In genomic region chr16:67164599-67165061, GRCh38 we compare ENCODE assay signal across 1 cellular context.
A peak's percentile ranks its signal among the peaks of the same experiment; 100 is the strongest.
TF ChIP-seq lines count a peak whose summit lies in the region.

Gene HSF4, plus strand, starts transcription at chr16:67164745. Its CDS starts 67 bp downstream, at chr16:67164812.

TF ChIP-seq in K562, 482 proteins besides CTCF, POLR2A, EP300 and RAD21 (continued from another document):
- TF ChIP-seq, protein P1, sequence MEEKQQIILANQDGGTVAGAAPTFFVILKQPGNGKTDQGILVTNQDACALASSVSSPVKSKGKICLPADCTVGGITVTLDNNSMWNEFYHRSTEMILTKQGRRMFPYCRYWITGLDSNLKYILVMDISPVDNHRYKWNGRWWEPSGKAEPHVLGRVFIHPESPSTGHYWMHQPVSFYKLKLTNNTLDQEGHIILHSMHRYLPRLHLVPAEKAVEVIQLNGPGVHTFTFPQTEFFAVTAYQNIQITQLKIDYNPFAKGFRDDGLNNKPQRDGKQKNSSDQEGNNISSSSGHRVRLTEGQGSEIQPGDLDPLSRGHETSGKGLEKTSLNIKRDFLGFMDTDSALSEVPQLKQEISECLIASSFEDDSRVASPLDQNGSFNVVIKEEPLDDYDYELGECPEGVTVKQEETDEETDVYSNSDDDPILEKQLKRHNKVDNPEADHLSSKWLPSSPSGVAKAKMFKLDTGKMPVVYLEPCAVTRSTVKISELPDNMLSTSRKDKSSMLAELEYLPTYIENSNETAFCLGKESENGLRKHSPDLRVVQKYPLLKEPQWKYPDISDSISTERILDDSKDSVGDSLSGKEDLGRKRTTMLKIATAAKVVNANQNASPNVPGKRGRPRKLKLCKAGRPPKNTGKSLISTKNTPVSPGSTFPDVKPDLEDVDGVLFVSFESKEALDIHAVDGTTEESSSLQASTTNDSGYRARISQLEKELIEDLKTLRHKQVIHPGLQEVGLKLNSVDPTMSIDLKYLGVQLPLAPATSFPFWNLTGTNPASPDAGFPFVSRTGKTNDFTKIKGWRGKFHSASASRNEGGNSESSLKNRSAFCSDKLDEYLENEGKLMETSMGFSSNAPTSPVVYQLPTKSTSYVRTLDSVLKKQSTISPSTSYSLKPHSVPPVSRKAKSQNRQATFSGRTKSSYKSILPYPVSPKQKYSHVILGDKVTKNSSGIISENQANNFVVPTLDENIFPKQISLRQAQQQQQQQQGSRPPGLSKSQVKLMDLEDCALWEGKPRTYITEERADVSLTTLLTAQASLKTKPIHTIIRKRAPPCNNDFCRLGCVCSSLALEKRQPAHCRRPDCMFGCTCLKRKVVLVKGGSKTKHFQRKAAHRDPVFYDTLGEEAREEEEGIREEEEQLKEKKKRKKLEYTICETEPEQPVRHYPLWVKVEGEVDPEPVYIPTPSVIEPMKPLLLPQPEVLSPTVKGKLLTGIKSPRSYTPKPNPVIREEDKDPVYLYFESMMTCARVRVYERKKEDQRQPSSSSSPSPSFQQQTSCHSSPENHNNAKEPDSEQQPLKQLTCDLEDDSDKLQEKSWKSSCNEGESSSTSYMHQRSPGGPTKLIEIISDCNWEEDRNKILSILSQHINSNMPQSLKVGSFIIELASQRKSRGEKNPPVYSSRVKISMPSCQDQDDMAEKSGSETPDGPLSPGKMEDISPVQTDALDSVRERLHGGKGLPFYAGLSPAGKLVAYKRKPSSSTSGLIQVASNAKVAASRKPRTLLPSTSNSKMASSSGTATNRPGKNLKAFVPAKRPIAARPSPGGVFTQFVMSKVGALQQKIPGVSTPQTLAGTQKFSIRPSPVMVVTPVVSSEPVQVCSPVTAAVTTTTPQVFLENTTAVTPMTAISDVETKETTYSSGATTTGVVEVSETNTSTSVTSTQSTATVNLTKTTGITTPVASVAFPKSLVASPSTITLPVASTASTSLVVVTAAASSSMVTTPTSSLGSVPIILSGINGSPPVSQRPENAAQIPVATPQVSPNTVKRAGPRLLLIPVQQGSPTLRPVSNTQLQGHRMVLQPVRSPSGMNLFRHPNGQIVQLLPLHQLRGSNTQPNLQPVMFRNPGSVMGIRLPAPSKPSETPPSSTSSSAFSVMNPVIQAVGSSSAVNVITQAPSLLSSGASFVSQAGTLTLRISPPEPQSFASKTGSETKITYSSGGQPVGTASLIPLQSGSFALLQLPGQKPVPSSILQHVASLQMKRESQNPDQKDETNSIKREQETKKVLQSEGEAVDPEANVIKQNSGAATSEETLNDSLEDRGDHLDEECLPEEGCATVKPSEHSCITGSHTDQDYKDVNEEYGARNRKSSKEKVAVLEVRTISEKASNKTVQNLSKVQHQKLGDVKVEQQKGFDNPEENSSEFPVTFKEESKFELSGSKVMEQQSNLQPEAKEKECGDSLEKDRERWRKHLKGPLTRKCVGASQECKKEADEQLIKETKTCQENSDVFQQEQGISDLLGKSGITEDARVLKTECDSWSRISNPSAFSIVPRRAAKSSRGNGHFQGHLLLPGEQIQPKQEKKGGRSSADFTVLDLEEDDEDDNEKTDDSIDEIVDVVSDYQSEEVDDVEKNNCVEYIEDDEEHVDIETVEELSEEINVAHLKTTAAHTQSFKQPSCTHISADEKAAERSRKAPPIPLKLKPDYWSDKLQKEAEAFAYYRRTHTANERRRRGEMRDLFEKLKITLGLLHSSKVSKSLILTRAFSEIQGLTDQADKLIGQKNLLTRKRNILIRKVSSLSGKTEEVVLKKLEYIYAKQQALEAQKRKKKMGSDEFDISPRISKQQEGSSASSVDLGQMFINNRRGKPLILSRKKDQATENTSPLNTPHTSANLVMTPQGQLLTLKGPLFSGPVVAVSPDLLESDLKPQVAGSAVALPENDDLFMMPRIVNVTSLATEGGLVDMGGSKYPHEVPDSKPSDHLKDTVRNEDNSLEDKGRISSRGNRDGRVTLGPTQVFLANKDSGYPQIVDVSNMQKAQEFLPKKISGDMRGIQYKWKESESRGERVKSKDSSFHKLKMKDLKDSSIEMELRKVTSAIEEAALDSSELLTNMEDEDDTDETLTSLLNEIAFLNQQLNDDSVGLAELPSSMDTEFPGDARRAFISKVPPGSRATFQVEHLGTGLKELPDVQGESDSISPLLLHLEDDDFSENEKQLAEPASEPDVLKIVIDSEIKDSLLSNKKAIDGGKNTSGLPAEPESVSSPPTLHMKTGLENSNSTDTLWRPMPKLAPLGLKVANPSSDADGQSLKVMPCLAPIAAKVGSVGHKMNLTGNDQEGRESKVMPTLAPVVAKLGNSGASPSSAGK (IDR thresholded peaks at IDR 0.05) = peak; percentile 81
- TF ChIP-seq, protein P2, sequence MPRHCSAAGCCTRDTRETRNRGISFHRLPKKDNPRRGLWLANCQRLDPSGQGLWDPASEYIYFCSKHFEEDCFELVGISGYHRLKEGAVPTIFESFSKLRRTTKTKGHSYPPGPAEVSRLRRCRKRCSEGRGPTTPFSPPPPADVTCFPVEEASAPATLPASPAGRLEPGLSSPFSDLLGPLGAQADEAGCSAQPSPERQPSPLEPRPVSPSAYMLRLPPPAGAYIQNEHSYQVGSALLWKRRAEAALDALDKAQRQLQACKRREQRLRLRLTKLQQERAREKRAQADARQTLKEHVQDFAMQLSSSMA (CRISPR knock-in tag; IDR thresholded peaks at IDR 0.05) = no peak
- TF ChIP-seq CXXC5 (CRISPR knock-in tag; IDR thresholded peaks at IDR 0.05) (peak; percentile 92), CREBBP (IDR thresholded peaks at IDR 0.05; ENCODE audit: low read depth, low read length) (no peak), TEAD4 (IDR thresholded peaks at IDR 0.05; ENCODE audit: low read length) (no peak), TEAD4 (CRISPR knock-in tag; IDR thresholded peaks at IDR 0.05; ENCODE audit: borderline replicate concordance) (no peak), EZH2 (IDR thresholded peaks at IDR 0.05; ENCODE audit: borderline replicate concordance, low read depth, low read length) (no peak), RCOR1 (IDR thresholded peaks at IDR 0.05; ENCODE audit: borderline replicate concordance in 1 of 2, low read depth in 2 of 2, low read length in 2 of 2) (no peak), TBP (optimal IDR thresholded peaks at IDR 0.05; ENCODE audit: low read depth, low read length) (no peak), RBM22 (IDR thresholded peaks at IDR 0.05; ENCODE audit: low read depth, low read length, poor library complexity, severe bottlenecking) (no peak), ZNF133 (CRISPR knock-in tag; IDR thresholded peaks at IDR 0.05) (no peak), PHB (CRISPR knock-in tag; IDR thresholded peaks at IDR 0.05) (no peak), RBFOX2 (IDR thresholded peaks at IDR 0.05; ENCODE audit: low read depth, low read length) (peak; percentile 71), BMI1 (IDR thresholded peaks at IDR 0.05; ENCODE audit: low read length) (no peak), NR4A1 (CRISPR knock-in tag; IDR thresholded peaks at IDR 0.05) (no peak), NR4A1 (tag; IDR thresholded peaks at IDR 0.05) (0 out of 2 replicates have a peak, but pooled peaks have one; percentile 50), RBM14 (IDR thresholded peaks at IDR 0.05; ENCODE audit: borderline replicate concordance, insufficient read depth, low read depth, low read length) (no peak), KLF1 (tag; IDR thresholded peaks at IDR 0.05) (peak; percentile 40; the same call in 1 of the 2 replicates), KAT2B (IDR thresholded peaks at IDR 0.05; ENCODE audit: low read depth, low read length) (no peak), CTBP1 (IDR thresholded peaks at IDR 0.05; ENCODE audit: borderline replicate concordance) (peak; percentile 71; the same call in 1 of the 2 replicates), SMARCA5 (IDR thresholded peaks at IDR 0.05) (no peak), HNRNPH1 (optimal IDR thresholded peaks at IDR 0.05; ENCODE audit: low read depth, low read length) (no peak), ZNF282 (CRISPR knock-in tag; IDR thresholded peaks at IDR 0.05) (0 out of 2 replicates have a peak, but pooled peaks have one; percentile 34)
- TF ChIP-seq, protein P3, sequence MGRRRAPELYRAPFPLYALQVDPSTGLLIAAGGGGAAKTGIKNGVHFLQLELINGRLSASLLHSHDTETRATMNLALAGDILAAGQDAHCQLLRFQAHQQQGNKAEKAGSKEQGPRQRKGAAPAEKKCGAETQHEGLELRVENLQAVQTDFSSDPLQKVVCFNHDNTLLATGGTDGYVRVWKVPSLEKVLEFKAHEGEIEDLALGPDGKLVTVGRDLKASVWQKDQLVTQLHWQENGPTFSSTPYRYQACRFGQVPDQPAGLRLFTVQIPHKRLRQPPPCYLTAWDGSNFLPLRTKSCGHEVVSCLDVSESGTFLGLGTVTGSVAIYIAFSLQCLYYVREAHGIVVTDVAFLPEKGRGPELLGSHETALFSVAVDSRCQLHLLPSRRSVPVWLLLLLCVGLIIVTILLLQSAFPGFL (CRISPR knock-in tag; IDR thresholded peaks at IDR 0.05) = peak; percentile 64; the same call in 1 of the 2 replicates
- TF ChIP-seq, protein P4, sequence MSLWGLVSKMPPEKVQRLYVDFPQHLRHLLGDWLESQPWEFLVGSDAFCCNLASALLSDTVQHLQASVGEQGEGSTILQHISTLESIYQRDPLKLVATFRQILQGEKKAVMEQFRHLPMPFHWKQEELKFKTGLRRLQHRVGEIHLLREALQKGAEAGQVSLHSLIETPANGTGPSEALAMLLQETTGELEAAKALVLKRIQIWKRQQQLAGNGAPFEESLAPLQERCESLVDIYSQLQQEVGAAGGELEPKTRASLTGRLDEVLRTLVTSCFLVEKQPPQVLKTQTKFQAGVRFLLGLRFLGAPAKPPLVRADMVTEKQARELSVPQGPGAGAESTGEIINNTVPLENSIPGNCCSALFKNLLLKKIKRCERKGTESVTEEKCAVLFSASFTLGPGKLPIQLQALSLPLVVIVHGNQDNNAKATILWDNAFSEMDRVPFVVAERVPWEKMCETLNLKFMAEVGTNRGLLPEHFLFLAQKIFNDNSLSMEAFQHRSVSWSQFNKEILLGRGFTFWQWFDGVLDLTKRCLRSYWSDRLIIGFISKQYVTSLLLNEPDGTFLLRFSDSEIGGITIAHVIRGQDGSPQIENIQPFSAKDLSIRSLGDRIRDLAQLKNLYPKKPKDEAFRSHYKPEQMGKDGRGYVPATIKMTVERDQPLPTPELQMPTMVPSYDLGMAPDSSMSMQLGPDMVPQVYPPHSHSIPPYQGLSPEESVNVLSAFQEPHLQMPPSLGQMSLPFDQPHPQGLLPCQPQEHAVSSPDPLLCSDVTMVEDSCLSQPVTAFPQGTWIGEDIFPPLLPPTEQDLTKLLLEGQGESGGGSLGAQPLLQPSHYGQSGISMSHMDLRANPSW (CRISPR knock-in tag; IDR thresholded peaks at IDR 0.05) = no peak
- TF ChIP-seq, protein P5, sequence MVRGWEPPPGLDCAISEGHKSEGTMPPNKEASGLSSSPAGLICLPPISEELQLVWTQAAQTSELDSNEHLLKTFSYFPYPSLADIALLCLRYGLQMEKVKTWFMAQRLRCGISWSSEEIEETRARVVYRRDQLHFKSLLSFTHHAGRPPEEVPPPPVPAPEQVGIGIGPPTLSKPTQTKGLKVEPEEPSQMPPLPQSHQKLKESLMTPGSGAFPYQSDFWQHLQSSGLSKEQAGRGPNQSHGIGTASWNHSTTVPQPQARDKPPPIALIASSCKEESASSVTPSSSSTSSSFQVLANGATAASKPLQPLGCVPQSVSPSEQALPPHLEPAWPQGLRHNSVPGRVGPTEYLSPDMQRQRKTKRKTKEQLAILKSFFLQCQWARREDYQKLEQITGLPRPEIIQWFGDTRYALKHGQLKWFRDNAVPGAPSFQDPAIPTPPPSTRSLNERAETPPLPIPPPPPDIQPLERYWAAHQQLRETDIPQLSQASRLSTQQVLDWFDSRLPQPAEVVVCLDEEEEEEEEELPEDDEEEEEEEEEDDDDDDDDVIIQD (CRISPR knock-in tag; IDR thresholded peaks at IDR 0.05) = no peak
- TF ChIP-seq, protein P6, sequence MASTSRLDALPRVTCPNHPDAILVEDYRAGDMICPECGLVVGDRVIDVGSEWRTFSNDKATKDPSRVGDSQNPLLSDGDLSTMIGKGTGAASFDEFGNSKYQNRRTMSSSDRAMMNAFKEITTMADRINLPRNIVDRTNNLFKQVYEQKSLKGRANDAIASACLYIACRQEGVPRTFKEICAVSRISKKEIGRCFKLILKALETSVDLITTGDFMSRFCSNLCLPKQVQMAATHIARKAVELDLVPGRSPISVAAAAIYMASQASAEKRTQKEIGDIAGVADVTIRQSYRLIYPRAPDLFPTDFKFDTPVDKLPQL (IDR thresholded peaks at IDR 0.05; ENCODE audit: extremely low read depth, insufficient read length) = no peak
